13 cellular contexts compared by ENCODE assay signal in the genomic region with DNA sequence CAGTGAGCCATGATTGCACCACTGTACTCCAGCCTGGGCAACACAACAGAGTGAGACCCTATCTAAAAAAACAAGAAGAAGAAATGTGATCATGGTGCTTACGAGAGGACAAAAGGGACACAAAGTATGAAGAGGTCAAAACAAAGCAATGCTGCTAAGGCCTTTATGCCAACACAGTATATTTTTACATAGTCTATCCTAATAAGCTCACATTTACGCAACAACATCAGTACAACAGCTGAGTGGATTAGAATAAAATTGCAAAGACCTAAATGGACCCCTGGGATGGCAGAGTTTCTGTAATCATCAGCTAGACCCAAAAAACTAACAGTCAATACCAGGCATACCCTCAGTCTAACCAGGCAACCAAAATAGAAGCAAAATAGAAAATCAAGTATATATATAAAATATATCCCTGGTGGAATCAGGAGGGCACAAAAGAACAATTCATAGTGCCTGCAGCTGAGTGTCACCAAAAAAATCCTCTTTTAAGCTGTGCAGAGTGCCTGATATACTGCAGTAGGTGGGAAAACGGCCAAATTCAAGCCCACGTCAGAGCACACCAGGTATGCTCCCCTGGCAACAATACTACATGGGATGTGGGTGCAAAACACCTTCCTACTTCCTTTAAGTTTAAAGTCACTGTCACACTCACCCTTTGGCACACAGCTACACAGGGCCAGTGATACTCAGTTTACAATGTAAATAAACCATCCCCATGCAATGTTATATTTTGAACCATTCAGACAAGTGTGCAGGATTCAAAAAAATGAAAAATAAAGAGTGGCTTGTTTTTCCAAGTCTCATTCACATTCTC. TPM values are rescaled to one million over a fixed set of nuclear protein-coding genes. Genes with fewer than 3 reads are reported as not detected.
DNase-seq lines count a peak whose midpoint lies in the region; ATAC-seq, FAIRE-seq and TF ChIP-seq lines count a peak whose summit lies in the region.
"Had no signal": no experiment of that assay in that cellular context is flagged by ENCODE, and none has a peak within 500 bp of the region (broad histone marks: within the 10 kb centered on the region; RNA-seq: fewer than 3 reads in every experiment).

No MANE protein-coding gene starts in this region.

- H3K9me3 ChIP-seq in A549 = no peaks in the 10 kb centered on the region
- no peaks in the 10 kb centered on the region for H3K9me3 ChIP-seq in endothelial cell of umbilical vein (replicated peaks; ENCODE audit: control insufficient read depth, insufficient read depth, low read length)
- H3K9me3 ChIP-seq in mucosa of descending colon = no peaks in the 10 kb centered on the region
- H3K9me3 ChIP-seq: BLaER1 treated with 17β-estradiol and CSF1 and Interleukin-3, amounts not matched to agents 10 nM and 100 nM had no signal

- CTCF ChIA-PET in A549 (lab: Yijun Ruan, JAX) = no interaction called here
- CTCF ChIA-PET in endothelial cell of umbilical vein (lab: Charles Lee) = interaction anchor here (0.6 to 1.4 kb wide), 7 partner anchors 9 to 1646 kb away, joined by 3 to 15 read pairs (median 3); a partner anchor contains a TSS

- TF ChIP-seq RAD21 in A549 (conservative IDR thresholded peaks at IDR 0.05 in 1 of 2, IDR thresholded peaks at IDR 0.05 in 1 of 2) = no peak

- no TSS peak for BruUV-seq in endothelial cell of umbilical vein (replicated peaks; lab: Mats Ljungman, UMichigan)

- H3K4me3 ChIP-seq in A549 (no peak overlapping the region), endothelial cell of umbilical vein (replicated peaks in 1 of 3; ENCODE audit: insufficient read depth in 1 of 3, low read depth in 1 of 3, low read length in 3 of 3) (no peak overlapping the region), mucosa of descending colon (no peak overlapping the region)
- H3K4me3 ChIP-seq: BLaER1 treated with 17β-estradiol and CSF1 and Interleukin-3, amounts not matched to agents 10 nM and 100 nM; PC-9 had no signal

- TF ChIP-seq POLR2A in A549 (IDR thresholded peaks at IDR 0.05; ENCODE audit: low read length) (no peak), endothelial cell of umbilical vein (IDR thresholded peaks at IDR 0.05; ENCODE audit: low read depth, low read length) (no peak)

- H3K36me3 Mint-ChIP-seq in HFFc6 (ENCODE audit: low read depth) = 0 out of 2 replicates have a peak, but pooled peaks cover 8% of the 10 kb centered on the region
- peaks cover 2% of the 10 kb centered on the region for H3K36me3 Mint-ChIP-seq in osteocyte (ENCODE audit: unreplicated experiment)
- H3K36me3 Mint-ChIP-seq: activated naive CD8-positive, alpha-beta T cell treated with anti-CD3 and anti-CD28 coated beads for 36 hours had no signal

- H3K27me3 ChIP-seq in endothelial cell of umbilical vein (ENCODE audit: control insufficient read depth in 2 of 2, insufficient read depth in 2 of 2, low read length in 2 of 2) = no peaks in the 10 kb centered on the region
- H3K27me3 ChIP-seq: BLaER1 treated with 17β-estradiol and CSF1 and Interleukin-3, amounts not matched to agents 10 nM and 100 nM had no signal

- H3K27ac Mint-ChIP-seq in HFFc6 (peak overlapping the region; percentile 83), osteocyte (ENCODE audit: unreplicated experiment) (peak overlapping the region; percentile 84)
- H3K27ac Mint-ChIP-seq: activated naive CD8-positive, alpha-beta T cell treated with anti-CD3 and anti-CD28 coated beads for 36 hours had no signal

- no peak overlapping the region for H3K9ac ChIP-seq in endothelial cell of umbilical vein (replicated peaks; ENCODE audit: extremely low read depth, insufficient read depth, low read length)
- H3K9ac ChIP-seq: BLaER1 treated with 17β-estradiol and CSF1 and Interleukin-3, amounts not matched to agents 10 nM and 100 nM had no signal

- H3K4me1 ChIP-seq in A549 (peaks cover 22% of the 10 kb centered on the region; the same call in 2 of the 3 replicates), endothelial cell of umbilical vein (ENCODE audit: control insufficient read depth, extremely low read depth, insufficient read depth, low read length) (peaks cover 29% of the 10 kb centered on the region), mucosa of descending colon (ENCODE audit: low read depth) (no peaks in the 10 kb centered on the region)

- H3K4me2 ChIP-seq in A549 = 0 out of 3 replicates have a peak overlapping the region, but pooled peaks have one; percentile 2
- peak overlapping the region; percentile 33 for H3K4me2 ChIP-seq in endothelial cell of umbilical vein (ENCODE audit: insufficient read depth, low read length)
- H3K4me2 ChIP-seq: PC-9 had no signal

- H3K4me3 Mint-ChIP-seq in HFFc6 = peak overlapping the region; percentile 64
- peak overlapping the region; percentile 42 for H3K4me3 Mint-ChIP-seq in osteocyte (ENCODE audit: unreplicated experiment)
- H3K4me3 Mint-ChIP-seq: activated naive CD8-positive, alpha-beta T cell treated with anti-CD3 and anti-CD28 coated beads for 36 hours had no signal

- no peak overlapping the region for H2AFZ ChIP-seq in endothelial cell of umbilical vein (ENCODE audit: low read depth, low read length)
- H2AFZ ChIP-seq: PC-9 had no signal

- no peaks in the 10 kb centered on the region for H4K20me1 ChIP-seq in endothelial cell of umbilical vein (replicated peaks; ENCODE audit: control insufficient read depth, extremely low read depth, insufficient read depth, low read length)

- dilution Hi-C loops in endothelial cell of umbilical vein (cut with MboI; ENCODE audit: extremely low pct_ligation_motif_present, low sequenced_read_pairs) = no loop called here

- peaks cover 96% of the 10 kb centered on the region for H3K4me1 Mint-ChIP-seq in HFFc6 (ENCODE audit: low read depth)
- peaks cover 79% of the 10 kb centered on the region for H3K4me1 Mint-ChIP-seq in osteocyte (ENCODE audit: unreplicated experiment)
- H3K4me1 Mint-ChIP-seq: activated naive CD8-positive, alpha-beta T cell treated with anti-CD3 and anti-CD28 coated beads for 36 hours had no signal

- TF ChIP-seq CTCF in A549 (IDR thresholded peaks at IDR 0.05) (no peak), HFFc6 (IDR thresholded peaks at IDR 0.05) (no peak), endothelial cell of umbilical vein (IDR thresholded peaks at IDR 0.05; ENCODE audit: extremely low read depth in 1 of 2, insufficient read depth in 1 of 2, low read depth in 1 of 2, low read length in 2 of 2) (no peak), osteocyte (IDR thresholded peaks at IDR 0.05) (no peak), mucosa of descending colon (IDR thresholded peaks at IDR 0.05) (no peak)

- no peak for DNase-seq in A549 (ENCODE audit: low read depth in 1 of 2, low spot score in 1 of 2)
- no peak for DNase-seq in HFFc6
- DNase-seq in endothelial cell of umbilical vein (ENCODE audit: low read depth, low spot score) = no peak
- DNase-seq in osteocyte (ENCODE audit: extremely low spot score, unreplicated experiment) = no peak
- DNase-seq in HT-29 (ENCODE audit: low spot score) = no peak
- DNase-seq in C1 segment of cervical spinal cord (lab: John Stamatoyannopoulos, UW) = no peak
- no peak for DNase-seq in mucosa of descending colon
- DNase-seq: activated naive CD8-positive, alpha-beta T cell treated with anti-CD3 and anti-CD28 coated beads for 36 hours; mammary epithelial cell; NCI-H1694 treated with DMSO at 0.1 percent for 48 hours; PC-9 had no signal

- no peak for ATAC-seq in A549
- ATAC-seq in GM18909 (IDR thresholded peaks at IDR 0.05; ENCODE audit: poor library complexity, unreplicated experiment) = no peak
- no peak for ATAC-seq in mucosa of descending colon

- no peaks in the 10 kb centered on the region for H3K9me3 Mint-ChIP-seq in HFFc6
- H3K9me3 Mint-ChIP-seq in osteocyte (ENCODE audit: unreplicated experiment) = no peaks in the 10 kb centered on the region
- H3K9me3 Mint-ChIP-seq: activated naive CD8-positive, alpha-beta T cell treated with anti-CD3 and anti-CD28 coated beads for 36 hours had no signal

- WGBS in A549 (ENCODE audit: missing lambda C conversion rate) = 96% methylated on average over 4 of the region's 4 CpGs

- H3K27ac ChIP-seq in A549 (no peak overlapping the region), endothelial cell of umbilical vein (ENCODE audit: insufficient read depth, low read depth, low read length) (peak overlapping the region; percentile 42)
- H3K27ac ChIP-seq: BLaER1 treated with 17β-estradiol and CSF1 and Interleukin-3, amounts not matched to agents 10 nM and 100 nM; PC-9 had no signal

- no peaks in the 10 kb centered on the region; the same call in 1 of the 2 replicates for H3K27me3 Mint-ChIP-seq in HFFc6 (ENCODE audit: insufficient read depth)
- H3K27me3 Mint-ChIP-seq in osteocyte (ENCODE audit: unreplicated experiment) = no peaks in the 10 kb centered on the region
- H3K27me3 Mint-ChIP-seq: activated naive CD8-positive, alpha-beta T cell treated with anti-CD3 and anti-CD28 coated beads for 36 hours had no signal

- peaks cover 53% of the 10 kb centered on the region for H3K79me2 ChIP-seq in endothelial cell of umbilical vein (ENCODE audit: control insufficient read depth, insufficient read depth, low read length)

- POLR2A ChIA-PET in A549 (lab: Yijun Ruan, JAX) = no interaction called here
- POLR2A ChIA-PET in endothelial cell of umbilical vein (lab: Charles Lee) = no interaction called here

- H3K9me1 ChIP-seq in endothelial cell of umbilical vein (replicated peaks; ENCODE audit: control insufficient read depth, extremely low read depth, insufficient read depth, low read length) = no peaks in the 10 kb centered on the region

- TF ChIP-seq EP300 in A549 (IDR thresholded peaks at IDR 0.05) = no peak

- no peaks in the 10 kb centered on the region for H3K36me3 ChIP-seq in endothelial cell of umbilical vein (ENCODE audit: control insufficient read depth in 2 of 2, extremely low read depth in 1 of 2, insufficient read depth in 2 of 2, low read length in 2 of 2)
- H3K36me3 ChIP-seq in mucosa of descending colon (ENCODE audit: low read depth) = no peaks in the 10 kb centered on the region
- H3K36me3 ChIP-seq: BLaER1 treated with 17β-estradiol and CSF1 and Interleukin-3, amounts not matched to agents 10 nM and 100 nM had no signal

- intact Hi-C loops in endothelial cell of umbilical vein (cut with micrococcal nuclease) = no loop called here
- intact Hi-C loops in mucosa of descending colon (cut with DNase I, micrococcal nuclease) = no loop called here

- FAIRE-seq in A549 (lab: Jason Lieb, UNC) = no peak
- FAIRE-seq in endothelial cell of umbilical vein (lab: Jason Lieb, UNC) = no peak

RNA-seq across cellular contexts. Expression of a gene that starts 57.8 kb away (rescaled TPM):
- polyA plus RNA-seq in A549 (2011; rRNA removed) (65.3 and 77.7 TPM in 2 replicates), A549 (2017; fragmentation: RNase III; extraction: RNeasy Plus Mini Kit Qiagen cat#74134 plus additional on column Dnase treatment) (30.3 to 32.0 TPM (median 30.4 TPM) in 3 replicates), endothelial cell of umbilical vein (142 and 153 TPM in 2 replicates)
- polyA plus RNA-seq in A549 (2012; cell fraction: cytosol; rRNA removed) = 47.3 and 52.3 TPM in 2 replicates
- 57.8 and 60.0 TPM in 2 replicates for polyA plus RNA-seq in A549 (2012; cell fraction: nucleus; rRNA removed)
- polyA minus RNA-seq in A549 (2011; rRNA and poly(A)+ RNA removed) = 110 and 111 TPM in 2 replicates
- 100 to 1,000 TPM; 139 to 165 (median 155) TPM for total RNA-seq in HFFc6 (2021; fragmentation: NEBNext Ultra II Directional; extraction: Animal tissue kit (Norgen Biotek cat#: 25700))
- total RNA-seq in endothelial cell of umbilical vein (125 and 129 TPM in 2 replicates), osteocyte (151 and 153 TPM in 2 replicates), mucosa of descending colon (100 to 1,000 TPM in 1 of 3 donors, 10 to 100 TPM in 2; 46.0 to 141 (median 46.2) TPM)
- 107 and 109 TPM in 2 replicates for polyA plus RNA-seq in endothelial cell of umbilical vein (2011; cell fraction: cytosol; rRNA removed)
- 189 and 208 TPM in 2 replicates for polyA plus RNA-seq in endothelial cell of umbilical vein (2011; cell fraction: nucleus; rRNA removed)
- 88.6 and 110 TPM in 2 replicates for polyA plus RNA-seq in endothelial cell of umbilical vein (2012)
- 280 and 290 TPM in 2 replicates for polyA minus RNA-seq in endothelial cell of umbilical vein
- 34.8 TPM for polyA minus RNA-seq in endothelial cell of umbilical vein (2011; cell fraction: cytosol; rRNA and poly(A)+ RNA removed)
- 201 and 226 TPM in 2 replicates for polyA minus RNA-seq in endothelial cell of umbilical vein (2011; cell fraction: nucleus; rRNA and poly(A)+ RNA removed)
- 43.0 and 43.3 TPM in 2 replicates for total RNA-seq in HT-29 (2014; rRNA removed; shearing (Covaris generic))
